ENCODE assay signal across 8 cellular contexts in the genomic region with DNA sequence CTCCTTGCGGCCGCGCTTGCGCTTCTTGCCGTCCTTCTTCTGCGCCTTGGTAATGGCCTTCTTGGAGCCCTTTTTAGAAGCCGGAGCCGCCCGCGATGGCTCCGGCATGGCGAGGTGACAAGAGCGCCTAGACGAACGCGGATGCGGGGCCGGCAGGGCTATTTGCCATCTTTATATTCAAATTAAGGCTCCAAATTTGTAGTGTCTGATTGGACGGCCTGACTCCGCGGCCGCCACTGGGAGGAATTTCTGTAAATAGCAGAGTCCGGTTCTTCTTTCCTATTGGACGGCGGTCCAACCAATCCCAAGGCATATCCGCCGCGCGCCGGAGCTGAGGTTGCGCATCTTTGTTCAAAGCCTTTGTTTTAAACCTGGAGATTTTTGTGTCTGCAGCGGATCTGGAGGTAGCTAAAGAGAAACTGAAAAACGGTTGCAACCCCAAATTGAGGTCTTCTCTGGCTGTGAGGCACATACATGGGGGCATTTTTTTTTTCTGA. TPM values are rescaled to one million over a fixed set of nuclear protein-coding genes. Genes with fewer than 3 reads are reported as not detected.
DNase-seq lines count a peak whose midpoint lies in the region; ATAC-seq and TF ChIP-seq lines count a peak whose summit lies in the region.

No MANE protein-coding gene starts in this region.

- no peaks in the 10 kb centered on the region for H3K27me3 Mint-ChIP-seq in activated CD4-positive, alpha-beta memory T cell treated with anti-CD3 and anti-CD28 coated beads for 36 hours

- peaks cover 46% of the 10 kb centered on the region for H3K4me1 Mint-ChIP-seq in activated CD4-positive, alpha-beta memory T cell treated with anti-CD3 and anti-CD28 coated beads for 36 hours (ENCODE audit: low read depth)

- H3K9ac ChIP-seq in duodenal mucosa (ENCODE audit: low read depth in 1 of 2, low read length in 2 of 2): no peak overlapping the region

- H3K4me3 Mint-ChIP-seq in activated CD4-positive, alpha-beta memory T cell treated with anti-CD3 and anti-CD28 coated beads for 36 hours: peak overlapping the region; percentile 87

- H3K36me3 ChIP-seq in duodenal mucosa (ENCODE audit: control insufficient read depth in 1 of 2, insufficient read depth in 2 of 2, low read length in 2 of 2): no peaks in the 10 kb centered on the region

- peak; percentile 76 for DNase-seq in GM12864 (ENCODE audit: low read depth)
- DNase-seq in NCI-H2081 treated with DMSO at 0.1 percent for 48 hours (lab: John Stamatoyannopoulos, UW): peak; percentile 95
- DNase-seq in activated CD4-positive, alpha-beta memory T cell treated with anti-CD3 and anti-CD28 coated beads for 36 hours: peak; percentile 96
- peak; percentile 80 for DNase-seq in medulla oblongata (ENCODE audit: extremely low spot score)
- peak; percentile 69 for DNase-seq in stimulated activated CD8-positive, alpha-beta memory T cell treated with anti-CD3 and anti-CD28 coated beads, Interleukin-15, amount 100 ng/mL, for 1 hour (ENCODE audit: low read depth)
- no peak for DNase-seq in DMS 273 treated with DMSO at 0.1 percent for 48 hours (lab: John Stamatoyannopoulos, UW)

- CTCF ChIA-PET in activated CD4-positive, alpha-beta memory T cell treated with anti-CD3 and anti-CD28 coated beads for 36 hours (lab: Charles Lee): interaction anchor here (1.6 to 5.0 kb wide), 5 partner anchors 9 to 59 kb away, joined by 4 to 22 read pairs (median 9); a partner anchor contains a TSS

- H3K4me3 ChIP-seq in GM12864 (ENCODE audit: low read depth, low read length) (peak overlapping the region; percentile 83), duodenal mucosa (ENCODE audit: low read depth in 1 of 2, low read length in 2 of 2) (peak overlapping the region; percentile 33 to 59)

- TF ChIP-seq CTCF in GM12864 (IDR thresholded peaks at IDR 0.05; ENCODE audit: low read depth, low read length, missing control alignments): no peak

- H3K9me3 Mint-ChIP-seq in activated CD4-positive, alpha-beta memory T cell treated with anti-CD3 and anti-CD28 coated beads for 36 hours: no peaks in the 10 kb centered on the region

- H3K27ac Mint-ChIP-seq in activated CD4-positive, alpha-beta memory T cell treated with anti-CD3 and anti-CD28 coated beads for 36 hours: peak overlapping the region; percentile 96

- H3K27ac ChIP-seq in duodenal mucosa (ENCODE audit: low read depth, low read length): no peak overlapping the region

- peaks cover 54 to 76% of the 10 kb centered on the region in 2 donors for H3K27me3 ChIP-seq in duodenal mucosa (ENCODE audit: control insufficient read depth in 1 of 2, insufficient read depth in 2 of 2, low read length in 2 of 2)

- intact Hi-C loops in activated CD4-positive, alpha-beta memory T cell treated with anti-CD3 and anti-CD28 coated beads for 36 hours (cut with micrococcal nuclease): loop anchor here (1.0 to 2.0 kb wide), 4 partner anchors 22 to 382 kb away; a partner anchor contains a TSS

- H3K9me3 ChIP-seq in duodenal mucosa (ENCODE audit: control insufficient read depth in 1 of 2, low read length in 2 of 2): no peaks in the 10 kb centered on the region

- H3K36me3 Mint-ChIP-seq in activated CD4-positive, alpha-beta memory T cell treated with anti-CD3 and anti-CD28 coated beads for 36 hours: peaks cover 5% of the 10 kb centered on the region

- H3K4me1 ChIP-seq in duodenal mucosa (ENCODE audit: control insufficient read depth in 1 of 2, insufficient read depth in 2 of 2, low read length in 2 of 2): peaks cover 0 to 7% of the 10 kb centered on the region in 2 donors

- ATAC-seq in HG02623 (IDR thresholded peaks at IDR 0.05; ENCODE audit: unreplicated experiment): peak; percentile 89

- POLR2A ChIA-PET in activated CD4-positive, alpha-beta memory T cell treated with anti-CD3 and anti-CD28 coated beads for 36 hours (lab: Charles Lee): interaction anchor here (0.7 to 3.3 kb wide), 8 partner anchors 14 to 382 kb away, joined by 3 to 20 read pairs (median 4); a partner anchor contains a TSS

RNA-seq across cellular contexts. Expression of a gene that starts 22.6 kb away (rescaled TPM):
- 100 to 1,000 TPM; 110 to 112 TPM for total RNA-seq in activated CD4-positive, alpha-beta memory T cell treated with anti-CD3 and anti-CD28 coated beads for 36 hours

RNA-seq across cellular contexts. Expression of a gene that starts 47.9 kb away (rescaled TPM):
- 1 to 10 TPM; 1.5 to 1.6 TPM for total RNA-seq in activated CD4-positive, alpha-beta memory T cell treated with anti-CD3 and anti-CD28 coated beads for 36 hours

RNA-seq across cellular contexts. Expression of a gene that starts 57.9 kb away (rescaled TPM):
- total RNA-seq in activated CD4-positive, alpha-beta memory T cell treated with anti-CD3 and anti-CD28 coated beads for 36 hours: 10 to 100 TPM; 33.6 to 34.9 TPM
